ENCODE assay signal across 1 cellular context in the genomic region with DNA sequence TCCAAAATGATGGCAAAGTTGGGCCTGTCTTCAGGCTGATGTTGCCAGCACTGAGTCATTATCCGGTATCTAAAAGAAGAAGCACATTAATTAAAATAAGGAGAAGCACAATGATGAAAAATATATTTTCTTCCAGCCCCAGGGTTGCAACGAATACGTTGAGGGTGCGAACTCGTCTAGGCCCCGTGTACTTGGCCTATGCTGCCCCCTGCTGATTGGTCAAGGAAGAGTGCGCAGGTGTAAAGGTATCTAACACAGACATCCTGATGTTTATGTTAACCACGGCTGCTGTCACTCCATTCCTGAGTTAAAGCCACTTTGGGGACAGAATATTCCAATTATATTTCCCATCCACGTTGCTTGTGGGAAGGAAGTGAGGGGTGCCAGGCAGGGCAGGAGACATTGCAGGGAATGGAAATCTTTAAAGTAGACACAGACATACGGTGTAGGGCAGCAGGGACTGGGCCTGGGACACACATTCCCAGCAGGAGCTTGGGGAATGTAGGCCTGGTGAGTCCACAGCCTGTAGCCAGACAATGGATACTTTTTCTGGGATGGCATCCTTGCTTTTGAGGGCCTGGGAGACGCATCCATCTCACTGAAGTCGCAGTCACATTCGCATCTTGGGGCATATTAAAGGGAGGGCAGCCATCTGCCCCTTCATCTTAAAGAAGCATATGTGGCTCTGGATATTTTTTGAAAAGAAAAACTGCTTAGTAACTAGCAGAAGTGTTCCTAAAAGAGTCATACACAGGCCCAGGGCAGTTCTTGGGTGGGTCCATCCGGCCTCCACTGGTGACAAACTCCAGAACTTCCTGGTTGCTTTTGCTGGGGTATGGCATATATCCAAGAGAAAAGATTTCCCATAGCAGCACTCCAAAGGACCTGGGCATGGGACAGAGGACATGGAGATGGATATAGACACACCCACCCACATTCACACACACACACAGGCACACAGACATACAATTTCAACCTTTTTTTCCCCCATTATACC.
TF ChIP-seq lines count a peak whose summit lies in the region.

No MANE protein-coding gene starts in this region.

TF ChIP-seq in IMR-90, 13 proteins besides CTCF, POLR2A, EP300 and RAD21:
- TF ChIP-seq, protein P1, sequence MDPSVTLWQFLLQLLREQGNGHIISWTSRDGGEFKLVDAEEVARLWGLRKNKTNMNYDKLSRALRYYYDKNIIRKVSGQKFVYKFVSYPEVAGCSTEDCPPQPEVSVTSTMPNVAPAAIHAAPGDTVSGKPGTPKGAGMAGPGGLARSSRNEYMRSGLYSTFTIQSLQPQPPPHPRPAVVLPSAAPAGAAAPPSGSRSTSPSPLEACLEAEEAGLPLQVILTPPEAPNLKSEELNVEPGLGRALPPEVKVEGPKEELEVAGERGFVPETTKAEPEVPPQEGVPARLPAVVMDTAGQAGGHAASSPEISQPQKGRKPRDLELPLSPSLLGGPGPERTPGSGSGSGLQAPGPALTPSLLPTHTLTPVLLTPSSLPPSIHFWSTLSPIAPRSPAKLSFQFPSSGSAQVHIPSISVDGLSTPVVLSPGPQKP (IDR thresholded peaks at IDR 0.05; ENCODE audit: borderline replicate concordance, low read depth, low read length), result no peak
- TF ChIP-seq SMC3 (IDR thresholded peaks at IDR 0.05; ENCODE audit: low read depth, low read length), result peak; percentile 88
